In genomic region chr2:47109680-47110079, GRCh38 we compare ENCODE assay signal across 19 cellular contexts. TPM values are rescaled to one million over a fixed set of nuclear protein-coding genes. Genes with fewer than 3 reads are reported as not detected.
A peak's percentile ranks its signal among the peaks of the same experiment; 100 is the strongest.
DNase-seq lines count a peak whose midpoint lies in the region; ATAC-seq and TF ChIP-seq lines count a peak whose summit lies in the region.
"Had no signal": no experiment of that assay in that cellular context is flagged by ENCODE, and none has a peak within 500 bp of the region (broad histone marks: within the 10 kb centered on the region; RNA-seq: fewer than 3 reads in every experiment).

No MANE protein-coding gene starts in this region.

- H3F3A ChIP-seq in GM23248 (ENCODE audit: insufficient read depth) = peaks cover 7% of the 10 kb centered on the region; the same call in 1 of the 2 replicates

- DNase-seq in AG10803 (ENCODE audit: low read depth) = peak; percentile 35
- no peak for DNase-seq in GM23248
- no peak for DNase-seq in SK-N-MC (ENCODE audit: low read depth, low spot score)
- DNase-seq in left lobe of liver (ENCODE audit: low spot score) = peak; percentile 61
- DNase-seq in omental fat pad (ENCODE audit: low spot score) = no peak
- DNase-seq in KBM-7 = no peak
- no peak for DNase-seq in mucosa of gallbladder (ENCODE audit: low spot score)
- DNase-seq: C1 segment of cervical spinal cord; Calu3; CD4-positive, alpha-beta memory T cell; COR-L47; DMS53; DMS79 treated with DMSO at 0.1 percent for 48 hours; GF-D8; GOT3 had no signal

- no peak overlapping the region for H3K4me2 ChIP-seq in GM23248 (ENCODE audit: unreplicated experiment)

- WGBS in GM23248 (ENCODE audit: low coverage in 1 of 2, low lambda C conversion rate in 2 of 2, missing lambda C conversion rate in 2 of 2), 2 experiments = 21 to 29% methylated on average over 5 of the region's 5 CpGs

- in situ Hi-C loops in GM23248 (cut with MboI) = no loop called here
- in situ Hi-C loops in KBM-7 (cut with MboI; ENCODE audit: low pct_unique_long_range_greater_than_20kb, low sequenced_read_pairs) = no loop called here

- H3K9me3 ChIP-seq in GM23248 (ENCODE audit: low read depth) (no peaks in the 10 kb centered on the region), SK-N-MC (ENCODE audit: low read depth, low read length) (no peaks in the 10 kb centered on the region)
- H3K9me3 ChIP-seq: HAP-1 had no signal

- no peaks in the 10 kb centered on the region for H3K79me2 ChIP-seq in GM23248 (ENCODE audit: insufficient read depth)

- H3K36me3 ChIP-seq in GM23248 (ENCODE audit: low read depth) (no peaks in the 10 kb centered on the region), SK-N-MC (ENCODE audit: insufficient read depth, low read length) (no peaks in the 10 kb centered on the region)
- H3K36me3 ChIP-seq: HAP-1 had no signal

- TF ChIP-seq CTCF in AG10803 (conservative IDR thresholded peaks at IDR 0.05; ENCODE audit: low read length) = no peak
- no peak for TF ChIP-seq CTCF in omental fat pad (IDR thresholded peaks at IDR 0.05)

- H3K9me2 ChIP-seq in GM23248 (ENCODE audit: insufficient read depth) = no peaks in the 10 kb centered on the region

- peaks cover 6% of the 10 kb centered on the region; the same call in 1 of the 2 replicates for H3K4me1 ChIP-seq in GM23248 (ENCODE audit: insufficient read depth)
- H3K4me1 ChIP-seq: HAP-1 had no signal

- H3K9ac ChIP-seq in GM23248 (0 out of 2 replicates have a peak overlapping the region, but pooled peaks have one; percentile 1), SK-N-MC (ENCODE audit: insufficient read length) (no peak overlapping the region)

- peak overlapping the region; percentile 33 for H2AFZ ChIP-seq in GM23248

- no peaks in the 10 kb centered on the region for H4K20me1 ChIP-seq in GM23248 (ENCODE audit: insufficient read depth)

- H3K27me3 ChIP-seq in GM23248 (replicated peaks; ENCODE audit: insufficient read depth) = no peaks in the 10 kb centered on the region

- H3K4me3 ChIP-seq in AG10803 (ENCODE audit: low read length) (no peak overlapping the region), GM23248 (no peak overlapping the region), SK-N-MC (no peak overlapping the region)
- H3K4me3 ChIP-seq: HAP-1 had no signal

- ATAC-seq in left lobe of liver = peak; percentile 98
- no peak for ATAC-seq in omental fat pad (ENCODE audit: low FRiP score)
- no peak for ATAC-seq in GM21360 (IDR thresholded peaks at IDR 0.05; ENCODE audit: unreplicated experiment)

- H3K27ac ChIP-seq in GM23248 (no peak overlapping the region), SK-N-MC (peak overlapping the region; percentile 58; the same call in 1 of the 2 replicates)

RNA-seq across cellular contexts. Expression of gene STPG4, which starts 45.4 kb away (rescaled TPM):
- total RNA-seq in GM23248 (2014; rRNA removed; shearing (Covaris generic)) = not detected in 2 replicates
- not detected in 2 replicates for polyA plus RNA-seq in GM23248 (2016; fragmentation: Nextera tagmentation; extraction: Ambion mirVana)
- total RNA-seq in left lobe of liver (not detected), omental fat pad (1 to 10 TPM in 1 of 4 donors, under 1 TPM in 2, not detected in 1; 0.46 to 1.2 (median 0.63) TPM), mucosa of gallbladder (0.20 TPM)
- total RNA-seq: Daoy, G401 had no signal
- polyA plus RNA-seq: CD4-positive, alpha-beta memory T cell had no signal

Comparison
In these comparisons a context has a peak if more than half of its experiments do, and no peak if none do; other contexts are left out.
1. DNase-seq: peak in AG10803 (single experiment) and left lobe of liver (single experiment); none in GM23248 (single experiment), SK-N-MC (single experiment), omental fat pad (single experiment), KBM-7 (single experiment) and mucosa of gallbladder (single experiment).